14 cellular contexts compared by ENCODE assay signal in genomic region chr2:136253288-136254004, GRCh38.
DNase-seq lines count a peak whose midpoint lies in the region; ATAC-seq, FAIRE-seq and TF ChIP-seq lines count a peak whose summit lies in the region.
"Had no signal": no experiment of that assay in that cellular context is flagged by ENCODE, and none has a peak within 500 bp of the region (broad histone marks: within the 10 kb centered on the region; RNA-seq: fewer than 3 reads in every experiment).

No MANE protein-coding gene starts in this region.

- TF ChIP-seq POLR2A in GM12878 (IDR thresholded peaks at IDR 0.05; ENCODE audit: low read depth, low read length) = no peak

- ATAC-seq in GM18502 (IDR thresholded peaks at IDR 0.05; ENCODE audit: poor library complexity, unreplicated experiment) (peak; percentile 30), HG03066 (IDR thresholded peaks at IDR 0.05; ENCODE audit: low read depth, unreplicated experiment) (peak; percentile 39), GM12878 (peak; percentile 10), GM18867 (IDR thresholded peaks at IDR 0.05; ENCODE audit: unreplicated experiment) (no peak), HG03432 (IDR thresholded peaks at IDR 0.05; ENCODE audit: unreplicated experiment) (no peak)
- ATAC-seq: activated T-helper 17 cell treated with anti-CD3 and anti-CD28 coated beads, Interleukin-2, amount 50 U/mL, for 72 hours had no signal

- TF ChIP-seq RAD21 in GM12878 (IDR thresholded peaks at IDR 0.05; ENCODE audit: insufficient read depth, low read depth, low read length) = peak; percentile 36; the same call in 1 of the 2 replicates

- CTCF ChIA-PET in GM12878 (lab: Yijun Ruan, JAX) = interaction anchor here (0.8 to 5.6 kb wide), 17 partner anchors 15 to 339 kb away, joined by 3 to 42 read pairs (median 9); no protein-coding TSS in a partner anchor

- intact Hi-C loops in GM12878 (cut with micrococcal nuclease; ENCODE audit: unreplicated experiment) = loop anchor here (2.0 to 10.0 kb wide), 4 partner anchors 47 to 199 kb away; no protein-coding TSS in a partner anchor

- POLR2A ChIA-PET in GM12878 (lab: Charles Lee) = interaction anchor here (0.6 to 7.3 kb wide), 15 partner anchors 8 to 201 kb away, joined by 3 to 47 read pairs (median 8); no protein-coding TSS in a partner anchor

- H3K36me3 ChIP-seq in GM12878 (ENCODE audit: control insufficient read depth in 2 of 2, insufficient read depth in 2 of 2, low read length in 1 of 2) = no peaks in the 10 kb centered on the region
- H3K36me3 ChIP-seq: cardiac muscle cell, esophagus muscularis mucosa had no signal

- TF ChIP-seq CTCF in GM12878 (IDR thresholded peaks at IDR 0.05 in 2 of 3, conservative IDR thresholded peaks at IDR 0.05 in 1 of 3; ENCODE audit: control insufficient read depth in 2 of 3, extremely low read depth in 1 of 3, insufficient read depth in 1 of 3, low read depth in 3 of 3, low read length in 3 of 3) = 0 out of 6 replicates have a peak, but pooled peaks of 1 of the 3 experiments have one; percentile 4

- H3K4me2 ChIP-seq in GM12878 (ENCODE audit: control insufficient read depth, insufficient read depth) = no peak overlapping the region

- no peak overlapping the region for H3K27ac ChIP-seq in GM12878 (ENCODE audit: control insufficient read depth, insufficient read depth)
- H3K27ac ChIP-seq: cardiac muscle cell, esophagus muscularis mucosa had no signal

- 0 out of 4 replicates have a peak, but pooled peaks have one; percentile 11 to 28 for TF ChIP-seq EP300 in GM12878 (IDR thresholded peaks at IDR 0.05; ENCODE audit: borderline replicate concordance in 1 of 2, control insufficient read depth in 1 of 2, low read depth in 2 of 2, low read length in 2 of 2)

- no peaks in the 10 kb centered on the region; the same call in 2 of the 3 replicates for H3K9me3 ChIP-seq in GM12878 (replicated peaks; ENCODE audit: control insufficient read depth, insufficient read depth, low read length)
- H3K9me3 ChIP-seq: esophagus muscularis mucosa had no signal

- FAIRE-seq in GM12878 (lab: Jason Lieb, UNC) (no peak), HTR-8/SVneo (lab: Jason Lieb, UNC) (no peak)

- peaks cover 12% of the 10 kb centered on the region for H3K4me1 ChIP-seq in GM12878 (ENCODE audit: control insufficient read depth, insufficient read depth, low read length)

- H3K9ac ChIP-seq in GM12878 (ENCODE audit: control insufficient read depth, insufficient read depth, low read length) = no peak overlapping the region

- peak overlapping the region; percentile 48 for H2AFZ ChIP-seq in GM12878 (ENCODE audit: control insufficient read depth, low read depth, low read length)

- BruUV-seq in GM12878 (replicated peaks; lab: Mats Ljungman, UMichigan) = no TSS peak

- SMC1A ChIA-PET in GM12878 (lab: Charles Lee; ENCODE audit: uncharacterized antibody, unreplicated experiment) = interaction anchor here (0.6 to 8.0 kb wide), 35 partner anchors 8 to 340 kb away, joined by 3 to 166 read pairs (median 12); no protein-coding TSS in a partner anchor

- RAD21 ChIA-PET in GM12878 (lab: Charles Lee; ENCODE audit: unreplicated experiment) = interaction anchor here (0.8 to 6.1 kb wide), 30 partner anchors 8 to 256 kb away, joined by 3 to 69 read pairs (median 18); no protein-coding TSS in a partner anchor

- 0 out of 4 replicates have a peak, but pooled peaks cover 0 to under 1% of the 10 kb centered on the region in 2 experiments for H3K27me3 ChIP-seq in GM12878 (replicated peaks in 1 of 2; ENCODE audit: control insufficient read depth in 2 of 2, insufficient read depth in 2 of 2, low read length in 1 of 2)
- H3K27me3 ChIP-seq: cardiac muscle cell, esophagus muscularis mucosa had no signal

- H4K20me1 ChIP-seq in GM12878 (ENCODE audit: control insufficient read depth, insufficient read depth) = no peaks in the 10 kb centered on the region

- no peak overlapping the region for H3K4me3 ChIP-seq in GM12878
- H3K4me3 ChIP-seq: cardiac muscle cell, esophagus muscularis mucosa had no signal

- DNase-seq in GM12878 (ENCODE audit: low read depth, low spot score) (no peak), pons (ENCODE audit: low spot score) (peak; percentile 65), NCI-H524 (lab: John Stamatoyannopoulos, UW) (no peak), HTR-8/SVneo (ENCODE audit: insufficient read length, low spot score) (no peak)
- DNase-seq: activated CD4-positive, CD25-positive, alpha-beta regulatory T cell treated with anti-CD3 and anti-CD28 coated beads, Interleukin-2, amount 50 U/mL, for 72 hours; CD4-positive, CD25-positive, alpha-beta regulatory T cell; KG1 had no signal

- H3K79me2 ChIP-seq in GM12878 (ENCODE audit: control insufficient read depth, insufficient read depth, low read length) = no peaks in the 10 kb centered on the region

- in situ Hi-C loops in GM12878 (cut with MboI) = no loop called here

- 50% methylated on average over 6 of the region's 6 CpGs for WGBS in GM12878 (ENCODE audit: insufficient coverage, insufficient replicate concordance, low lambda C conversion rate, missing lambda C conversion rate)

TF ChIP-seq in GM12878, 131 proteins besides CTCF, POLR2A, EP300 and RAD21 (continues in another document):
- TF ChIP-seq MXI1 (IDR thresholded peaks at IDR 0.05; ENCODE audit: low read depth, low read length) (peak; percentile 38; the same call in 1 of the 2 replicates), CREM (IDR thresholded peaks at IDR 0.05; ENCODE audit: low read depth) (no peak), BHLHE40 (IDR thresholded peaks at IDR 0.05; ENCODE audit: borderline replicate concordance in 1 of 2, low read depth in 2 of 2, low read length in 1 of 2) (peak; percentile 88 to 89), REST (IDR thresholded peaks at IDR 0.05; ENCODE audit: low read depth, low read length) (no peak), CHD1 (IDR thresholded peaks at IDR 0.05; ENCODE audit: low read depth, low read length) (no peak), TCF3 (IDR thresholded peaks at IDR 0.05; ENCODE audit: borderline replicate concordance, insufficient read depth, low read depth, low read length) (0 out of 2 replicates have a peak, but pooled peaks have one; percentile 7), E4F1 (IDR thresholded peaks at IDR 0.05; ENCODE audit: borderline replicate concordance, partially characterized antibody) (no peak), STAT3 (IDR thresholded peaks at IDR 0.05; ENCODE audit: low read depth, low read length) (no peak), SPI1 (IDR thresholded peaks at IDR 0.05; ENCODE audit: borderline replicate concordance, insufficient read depth, low read depth, low read length) (peak; percentile 72; the same call in 1 of the 2 replicates)
- TF ChIP-seq, protein P1, sequence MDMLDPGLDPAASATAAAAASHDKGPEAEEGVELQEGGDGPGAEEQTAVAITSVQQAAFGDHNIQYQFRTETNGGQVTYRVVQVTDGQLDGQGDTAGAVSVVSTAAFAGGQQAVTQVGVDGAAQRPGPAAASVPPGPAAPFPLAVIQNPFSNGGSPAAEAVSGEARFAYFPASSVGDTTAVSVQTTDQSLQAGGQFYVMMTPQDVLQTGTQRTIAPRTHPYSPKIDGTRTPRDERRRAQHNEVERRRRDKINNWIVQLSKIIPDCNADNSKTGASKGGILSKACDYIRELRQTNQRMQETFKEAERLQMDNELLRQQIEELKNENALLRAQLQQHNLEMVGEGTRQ (IDR thresholded peaks at IDR 0.05; ENCODE audit: borderline replicate concordance, low read depth, low read length) = peak; percentile 23; the same call in 1 of the 2 replicates
- TF ChIP-seq, protein P2, sequence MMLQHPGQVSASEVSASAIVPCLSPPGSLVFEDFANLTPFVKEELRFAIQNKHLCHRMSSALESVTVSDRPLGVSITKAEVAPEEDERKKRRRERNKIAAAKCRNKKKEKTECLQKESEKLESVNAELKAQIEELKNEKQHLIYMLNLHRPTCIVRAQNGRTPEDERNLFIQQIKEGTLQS (IDR thresholded peaks at IDR 0.05; ENCODE audit: borderline replicate concordance, extremely low read depth, low read depth, low read length) = no peak

Comparison
In these comparisons a context has a peak if more than half of its experiments do, and no peak if none do; other contexts are left out.
1. ATAC-seq: peak in GM18502 (single experiment), HG03066 (single experiment) and GM12878 (single experiment); none in GM18867 (single experiment) and HG03432 (single experiment).